Comparison of ENCODE assay signal across 11 cellular contexts in genomic region chr10:32942081-32942480, GRCh38. TPM values are rescaled to one million over a fixed set of nuclear protein-coding genes. Genes with fewer than 3 reads are reported as not detected.
A peak's percentile ranks its signal among the peaks of the same experiment; 100 is the strongest.
DNase-seq lines count a peak whose midpoint lies in the region; TF ChIP-seq lines count a peak whose summit lies in the region.
"Had no signal": no experiment of that assay in that cellular context is flagged by ENCODE, and none has a peak within 500 bp of the region (broad histone marks: within the 10 kb centered on the region; RNA-seq: fewer than 3 reads in every experiment).

No MANE protein-coding gene starts in this region.

- DNase-seq in CD4-positive, alpha-beta memory T cell, result no peak
- no peak for DNase-seq in endothelial cell (ENCODE audit: low spot score)
- DNase-seq in activated T-helper 1 cell treated with anti-CD3 and anti-CD28 coated beads, Interleukin-12 subunit alpha, Interleukin-12 subunit beta, Interleukin-2, Interleukin-4 antibody, amounts not matched to agents 30 ng/mL and 10 ng/mL and 1 ng/mL, durations not matched to agents 14 hours and 24 hours and 36 hours (ENCODE audit: low spot score), result no peak
- no peak for DNase-seq in NCI-H774 (lab: John Stamatoyannopoulos, UW)
- no peak for DNase-seq in DMS79 (lab: John Stamatoyannopoulos, UW)
- DNase-seq in NCI-H82 (lab: John Stamatoyannopoulos, UW), result no peak
- DNase-seq: activated CD8-positive, alpha-beta T cell treated with anti-CD3 and anti-CD28 coated beads for 36 hours; activated effector memory CD4-positive, alpha-beta T cell treated with Interleukin-2 at 50 U/mL for 16 hours; mesendoderm had no signal

- no peak overlapping the region for H3K27ac ChIP-seq in CD4-positive, alpha-beta memory T cell (ENCODE audit: low read depth, low read length)
- peak overlapping the region; percentile 32 for H3K27ac ChIP-seq in skeletal muscle tissue (ENCODE audit: low read depth, low read length)

- no peak overlapping the region for H3K9ac ChIP-seq in skeletal muscle tissue (ENCODE audit: low read depth in 1 of 3, low read length in 3 of 3)

- H3K4me3 ChIP-seq in CD4-positive, alpha-beta memory T cell (ENCODE audit: low read length in 2 of 2), result no peak overlapping the region
- no peak overlapping the region for H3K4me3 ChIP-seq in skeletal muscle tissue (ENCODE audit: low read length in 3 of 3)

- H3K27me3 Mint-ChIP-seq in CD4-positive, alpha-beta memory T cell, result no peaks in the 10 kb centered on the region
- H3K27me3 Mint-ChIP-seq in IgD-negative memory B cell (no peaks in the 10 kb centered on the region), endothelial cell (ENCODE audit: unreplicated experiment) (peaks cover 13% of the 10 kb centered on the region)
- no peaks in the 10 kb centered on the region for H3K27me3 Mint-ChIP-seq in activated T-helper 1 cell treated with anti-CD3 and anti-CD28 coated beads, Interleukin-12 subunit alpha, Interleukin-12 subunit beta, Interleukin-2, Interleukin-4 antibody, amounts not matched to agents 30 ng/mL and 10 ng/mL and 1 ng/mL, durations not matched to agents 14 hours and 24 hours and 36 hours (ENCODE audit: insufficient read depth)
- H3K27me3 Mint-ChIP-seq: activated CD8-positive, alpha-beta T cell treated with anti-CD3 and anti-CD28 coated beads for 36 hours had no signal

- TF ChIP-seq CTCF in endothelial cell (IDR thresholded peaks at IDR 0.05; ENCODE audit: unreplicated experiment), result no peak

- no peaks in the 10 kb centered on the region for H3K27me3 ChIP-seq in CD4-positive, alpha-beta memory T cell (ENCODE audit: insufficient read depth, low read length)
- H3K27me3 ChIP-seq in skeletal muscle tissue (ENCODE audit: control insufficient read depth in 3 of 3, insufficient read depth in 3 of 3, low read length in 3 of 3), result no peaks in the 10 kb centered on the region

- CTCF ChIA-PET in CD4-positive, alpha-beta memory T cell (lab: Charles Lee; ENCODE audit: partially characterized antibody), result no interaction called here

- peak overlapping the region; percentile 10 to 93 (median 72) for H3K27ac Mint-ChIP-seq in CD4-positive, alpha-beta memory T cell
- peak overlapping the region; percentile 10 to 77 (median 72) for H3K27ac Mint-ChIP-seq in IgD-negative memory B cell
- H3K27ac Mint-ChIP-seq in endothelial cell (ENCODE audit: unreplicated experiment), result peak overlapping the region; percentile 21
- no peak overlapping the region for H3K27ac Mint-ChIP-seq in activated T-helper 1 cell treated with anti-CD3 and anti-CD28 coated beads, Interleukin-12 subunit alpha, Interleukin-12 subunit beta, Interleukin-2, Interleukin-4 antibody, amounts not matched to agents 30 ng/mL and 10 ng/mL and 1 ng/mL, durations not matched to agents 14 hours and 24 hours and 36 hours
- H3K27ac Mint-ChIP-seq: activated CD8-positive, alpha-beta T cell treated with anti-CD3 and anti-CD28 coated beads for 36 hours had no signal

- H3K9me3 ChIP-seq in CD4-positive, alpha-beta memory T cell (ENCODE audit: control insufficient read depth in 1 of 2, low read length in 2 of 2), result no peaks in the 10 kb centered on the region
- H3K9me3 ChIP-seq in skeletal muscle tissue (ENCODE audit: control insufficient read depth in 3 of 3, low read length in 3 of 3), result no peaks in the 10 kb centered on the region

- peaks cover 64 to 88% (median 79%) of the 10 kb centered on the region in 4 donors for H3K4me1 Mint-ChIP-seq in CD4-positive, alpha-beta memory T cell
- peaks cover 50 to 61% (median 61%) of the 10 kb centered on the region in 3 donors for H3K4me1 Mint-ChIP-seq in IgD-negative memory B cell
- peaks cover 60% of the 10 kb centered on the region for H3K4me1 Mint-ChIP-seq in endothelial cell (ENCODE audit: unreplicated experiment)
- H3K4me1 Mint-ChIP-seq in activated T-helper 1 cell treated with anti-CD3 and anti-CD28 coated beads, Interleukin-12 subunit alpha, Interleukin-12 subunit beta, Interleukin-2, Interleukin-4 antibody, amounts not matched to agents 30 ng/mL and 10 ng/mL and 1 ng/mL, durations not matched to agents 14 hours and 24 hours and 36 hours (ENCODE audit: low read depth), result peaks cover 19% of the 10 kb centered on the region

- POLR2A ChIA-PET in CD4-positive, alpha-beta memory T cell (lab: Charles Lee; ENCODE audit: partially characterized antibody), result interaction anchor here (1.4 kb wide), 1 partner anchor 13 kb away, joined by 8 read pairs; no protein-coding TSS in a partner anchor

- intact Hi-C loops in CD4-positive, alpha-beta memory T cell (cut with micrococcal nuclease), result no loop called here
- intact Hi-C loops in activated T-helper 1 cell treated with anti-CD3 and anti-CD28 coated beads, Interleukin-12 subunit alpha, Interleukin-12 subunit beta, Interleukin-2, Interleukin-4 antibody, amounts not matched to agents 30 ng/mL and 10 ng/mL and 1 ng/mL, durations not matched to agents 14 hours and 24 hours and 36 hours (cut with micrococcal nuclease), result no loop called here

- H3K9me3 Mint-ChIP-seq in CD4-positive, alpha-beta memory T cell, result peaks cover 0 to 2% (median 0%) of the 10 kb centered on the region in 8 donors
- H3K9me3 Mint-ChIP-seq in IgD-negative memory B cell (no peaks in the 10 kb centered on the region), endothelial cell (ENCODE audit: unreplicated experiment) (no peaks in the 10 kb centered on the region)
- H3K9me3 Mint-ChIP-seq in activated T-helper 1 cell treated with anti-CD3 and anti-CD28 coated beads, Interleukin-12 subunit alpha, Interleukin-12 subunit beta, Interleukin-2, Interleukin-4 antibody, amounts not matched to agents 30 ng/mL and 10 ng/mL and 1 ng/mL, durations not matched to agents 14 hours and 24 hours and 36 hours, result no peaks in the 10 kb centered on the region
- H3K9me3 Mint-ChIP-seq: activated CD8-positive, alpha-beta T cell treated with anti-CD3 and anti-CD28 coated beads for 36 hours had no signal

- peak overlapping the region; percentile 8 to 70 (median 38) for H3K4me3 Mint-ChIP-seq in CD4-positive, alpha-beta memory T cell
- H3K4me3 Mint-ChIP-seq in IgD-negative memory B cell, result peak overlapping the region in 3 of 4 donors; percentile 15 to 79 (median 61)
- no peak overlapping the region for H3K4me3 Mint-ChIP-seq in endothelial cell (ENCODE audit: unreplicated experiment)
- H3K4me3 Mint-ChIP-seq in activated T-helper 1 cell treated with anti-CD3 and anti-CD28 coated beads, Interleukin-12 subunit alpha, Interleukin-12 subunit beta, Interleukin-2, Interleukin-4 antibody, amounts not matched to agents 30 ng/mL and 10 ng/mL and 1 ng/mL, durations not matched to agents 14 hours and 24 hours and 36 hours, result no peak overlapping the region
- H3K4me3 Mint-ChIP-seq: activated CD8-positive, alpha-beta T cell treated with anti-CD3 and anti-CD28 coated beads for 36 hours had no signal

- H3K36me3 Mint-ChIP-seq in CD4-positive, alpha-beta memory T cell, result peaks cover 23 to 51% of the 10 kb centered on the region in 2 donors
- H3K36me3 Mint-ChIP-seq in IgD-negative memory B cell (peaks cover 9% of the 10 kb centered on the region), endothelial cell (ENCODE audit: low read depth, unreplicated experiment) (peaks cover 11% of the 10 kb centered on the region)
- H3K36me3 Mint-ChIP-seq in activated T-helper 1 cell treated with anti-CD3 and anti-CD28 coated beads, Interleukin-12 subunit alpha, Interleukin-12 subunit beta, Interleukin-2, Interleukin-4 antibody, amounts not matched to agents 30 ng/mL and 10 ng/mL and 1 ng/mL, durations not matched to agents 14 hours and 24 hours and 36 hours (ENCODE audit: low read depth), result peaks cover 2% of the 10 kb centered on the region

- H3K4me1 ChIP-seq in CD4-positive, alpha-beta memory T cell (ENCODE audit: insufficient read depth, low read length), result peaks cover 93% of the 10 kb centered on the region
- H3K4me1 ChIP-seq in skeletal muscle tissue (ENCODE audit: control insufficient read depth in 3 of 3, insufficient read depth in 3 of 3, low read length in 3 of 3), result peaks cover 51 to 62% (median 55%) of the 10 kb centered on the region in 3 donors

- no peaks in the 10 kb centered on the region for H3K36me3 ChIP-seq in CD4-positive, alpha-beta memory T cell (ENCODE audit: insufficient read depth, low read length)
- no peaks in the 10 kb centered on the region for H3K36me3 ChIP-seq in skeletal muscle tissue (ENCODE audit: control insufficient read depth in 3 of 3, insufficient read depth in 3 of 3, low read length in 3 of 3)

RNA-seq across cellular contexts. Expression of gene ITGB1, which starts 15.9 kb away (rescaled TPM):
- total RNA-seq in CD4-positive, alpha-beta memory T cell, result 100 to 1,000 TPM; 420 to 435 TPM
- polyA plus RNA-seq in CD4-positive, alpha-beta memory T cell, result 100 to 1,000 TPM; 634 to 758 TPM
- polyA plus RNA-seq in IgD-negative memory B cell, result 394 TPM
- total RNA-seq in endothelial cell (ENCODE audit: unreplicated experiment) (504 TPM), skeletal muscle tissue (363 TPM)
- 51.4 and 61.4 TPM in 2 replicates for total RNA-seq in activated T-helper 1 cell treated with anti-CD3 and anti-CD28 coated beads, Interleukin-12 subunit alpha, Interleukin-12 subunit beta, Interleukin-2, Interleukin-4 antibody, amounts not matched to agents 30 ng/mL and 10 ng/mL and 1 ng/mL, durations not matched to agents 14 hours and 24 hours and 36 hours

Comparison
In these comparisons a context has a peak if more than half of its experiments do, and no peak if none do; other contexts are left out.
1. H3K4me3 Mint-ChIP-seq: peak in CD4-positive, alpha-beta memory T cell (8 of 8) and IgD-negative memory B cell (3 of 4); none in endothelial cell (single experiment) and activated T-helper 1 cell treated with anti-CD3 and anti-CD28 coated beads, Interleukin-12 subunit alpha, Interleukin-12 subunit beta, Interleukin-2, Interleukin-4 antibody, amounts not matched to agents 30 ng/mL and 10 ng/mL and 1 ng/mL, durations not matched to agents 14 hours and 24 hours and 36 hours (single experiment).